22 cellular contexts compared by ENCODE assay signal in the genomic region with DNA sequence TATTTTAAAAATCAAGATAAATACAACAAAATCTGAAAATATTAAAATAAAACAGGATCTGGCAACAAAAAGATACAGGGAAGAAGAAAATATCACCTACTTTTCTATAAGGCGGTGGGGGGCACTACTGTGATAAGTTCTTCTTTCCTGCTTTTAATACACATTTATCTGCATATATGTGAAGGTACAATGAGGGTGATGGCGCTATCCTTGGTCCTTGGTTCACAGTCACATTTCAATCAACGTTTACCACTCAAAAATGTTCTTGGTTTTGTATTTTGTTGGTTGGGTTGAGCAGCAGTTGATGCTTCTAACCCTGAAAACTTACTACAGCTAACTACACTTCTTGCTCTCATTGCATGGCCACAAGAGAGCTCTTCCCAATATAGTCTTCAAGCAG.
DNase-seq lines count a peak whose midpoint lies in the region; ATAC-seq, FAIRE-seq and TF ChIP-seq lines count a peak whose summit lies in the region.
"Had no signal": no experiment of that assay in that cellular context is flagged by ENCODE, and none has a peak within 500 bp of the region (broad histone marks: within the 10 kb centered on the region; RNA-seq: fewer than 3 reads in every experiment).

No MANE protein-coding gene starts in this region.

- peaks cover 0 to 14% (median 4%) of the 10 kb centered on the region in 5 donors for H3K36me3 Mint-ChIP-seq in naive thymus-derived CD4-positive, alpha-beta T cell
- H3K36me3 Mint-ChIP-seq: CD8-positive, alpha-beta T cell had no signal

- H2BK120ac ChIP-seq in mesendoderm (ENCODE audit: low read depth, low read length), result no peak overlapping the region

- no peak overlapping the region for H3K4me3 ChIP-seq in A549
- H3K4me3 ChIP-seq in HEK293 (ENCODE audit: low read depth, low read length), result no peak overlapping the region
- no peak overlapping the region for H3K4me3 ChIP-seq in mesendoderm (ENCODE audit: low read length)
- no peak overlapping the region for H3K4me3 ChIP-seq in Karpas-422 (ENCODE audit: low read length)
- H3K4me3 ChIP-seq in naive thymus-derived CD4-positive, alpha-beta T cell (ENCODE audit: low read length), result no peak overlapping the region
- H3K4me3 ChIP-seq: BLaER1 treated with 17β-estradiol and CSF1 and Interleukin-3, amounts not matched to agents 10 nM and 100 nM had no signal

- no peak overlapping the region for H2BK5ac ChIP-seq in mesendoderm (ENCODE audit: low read length)

- no peaks in the 10 kb centered on the region for H3K27me3 ChIP-seq in mesendoderm (ENCODE audit: insufficient read depth, low read length, poor library complexity)
- no peaks in the 10 kb centered on the region for H3K27me3 ChIP-seq in Karpas-422 (ENCODE audit: low read length)
- H3K27me3 ChIP-seq in naive thymus-derived CD4-positive, alpha-beta T cell (ENCODE audit: control insufficient read depth in 2 of 2, insufficient read depth in 2 of 2, low read length in 2 of 2), result no peaks in the 10 kb centered on the region
- H3K27me3 ChIP-seq: BLaER1 treated with 17β-estradiol and CSF1 and Interleukin-3, amounts not matched to agents 10 nM and 100 nM had no signal

- peaks cover 3 to 18% (median 13%) of the 10 kb centered on the region in 5 donors for H3K27me3 Mint-ChIP-seq in naive thymus-derived CD4-positive, alpha-beta T cell
- H3K27me3 Mint-ChIP-seq: B cell had no signal

- H3K4me1 Mint-ChIP-seq in naive thymus-derived CD4-positive, alpha-beta T cell, result no peaks in the 10 kb centered on the region
- H3K4me1 Mint-ChIP-seq: B cell had no signal

- no peak overlapping the region for H3K23ac ChIP-seq in mesendoderm (ENCODE audit: low read length)

- H3K18ac ChIP-seq in mesendoderm (ENCODE audit: low read length), result no peak overlapping the region

- H3K36me3 ChIP-seq in HEK293 (ENCODE audit: control insufficient read depth in 2 of 2, insufficient read depth in 1 of 2, low read length in 2 of 2), result no peaks in the 10 kb centered on the region
- no peaks in the 10 kb centered on the region for H3K36me3 ChIP-seq in mesendoderm (ENCODE audit: control insufficient read depth, insufficient read depth, low read length)
- no peaks in the 10 kb centered on the region for H3K36me3 ChIP-seq in Karpas-422 (ENCODE audit: insufficient read depth, low read length)
- H3K36me3 ChIP-seq in naive thymus-derived CD4-positive, alpha-beta T cell (ENCODE audit: control insufficient read depth in 2 of 3, insufficient read depth in 3 of 3, low read length in 3 of 3), result no peaks in the 10 kb centered on the region
- H3K36me3 ChIP-seq: BLaER1 treated with 17β-estradiol and CSF1 and Interleukin-3, amounts not matched to agents 10 nM and 100 nM had no signal

- H3K4me1 ChIP-seq in A549, result peaks cover 17% of the 10 kb centered on the region; the same call in 2 of the 3 replicates
- no peaks in the 10 kb centered on the region; the same call in 1 of the 2 replicates for H3K4me1 ChIP-seq in HEK293 (ENCODE audit: control insufficient read depth, insufficient read depth, low read length)
- H3K4me1 ChIP-seq in mesendoderm (ENCODE audit: control insufficient read depth, low read depth, low read length), result no peaks in the 10 kb centered on the region
- H3K4me1 ChIP-seq in Karpas-422 (ENCODE audit: low read length), result no peaks in the 10 kb centered on the region
- no peaks in the 10 kb centered on the region for H3K4me1 ChIP-seq in naive thymus-derived CD4-positive, alpha-beta T cell (ENCODE audit: control insufficient read depth in 2 of 2, insufficient read depth in 2 of 2, low read length in 2 of 2)

- H3K56ac ChIP-seq in mesendoderm (ENCODE audit: low read length), result no peak overlapping the region

- TF ChIP-seq CTCF in A549 (IDR thresholded peaks at IDR 0.05) (no peak), HEK293 (tag by site-specific recombination; IDR thresholded peaks at IDR 0.05) (no peak)

- WGBS in A549 (ENCODE audit: missing lambda C conversion rate), result 54% methylated on average over 3 of the region's 3 CpGs
- WGBS in mesendoderm (ENCODE audit: extremely low coverage, insufficient coverage, low lambda C conversion rate), result no CpG with 5 or more reads among the region's 3 CpGs

- POLR2A ChIA-PET in A549 (lab: Yijun Ruan, JAX), result no interaction called here
- POLR2A ChIA-PET in HEK293 (lab: Yijun Ruan, JAX), result no interaction called here
- POLR2A ChIA-PET in naive thymus-derived CD4-positive, alpha-beta T cell (lab: Charles Lee), result no interaction called here

- ATAC-seq in A549, result no peak
- no peak for ATAC-seq in naive thymus-derived CD4-positive, alpha-beta T cell
- ATAC-seq: CD8-positive, alpha-beta T cell had no signal

- H3K27ac ChIP-seq in A549 (no peak overlapping the region), HEK293 (ENCODE audit: extremely low read depth, low read depth, low read length) (no peak overlapping the region), mesendoderm (ENCODE audit: low read depth, low read length) (no peak overlapping the region), Karpas-422 (ENCODE audit: low read length) (no peak overlapping the region)
- H3K27ac ChIP-seq in naive thymus-derived CD4-positive, alpha-beta T cell (ENCODE audit: low read depth, low read length), result no peak overlapping the region
- H3K27ac ChIP-seq: BLaER1 treated with 17β-estradiol and CSF1 and Interleukin-3, amounts not matched to agents 10 nM and 100 nM; C4-2B had no signal

- DNase-seq in A549 (ENCODE audit: low read depth in 1 of 2, low spot score in 1 of 2), result no peak
- no peak for DNase-seq in mesendoderm
- no peak for DNase-seq in Karpas-422
- DNase-seq in naive thymus-derived CD4-positive, alpha-beta T cell, result no peak
- DNase-seq: 8988T; AML-193; Caco-2; Calu3; CD4-positive, alpha-beta T cell; CD8-positive, alpha-beta T cell; DMS79 treated with DMSO at 0.1 percent for 48 hours; GF-D8 had no signal

- H4K20me1 ChIP-seq in Karpas-422 (ENCODE audit: insufficient read depth, low read depth, low read length), result no peaks in the 10 kb centered on the region
- H4K20me1 ChIP-seq: BLaER1 treated with 17β-estradiol and CSF1 and Interleukin-3, amounts not matched to agents 10 nM and 100 nM had no signal

- no peak overlapping the region for H2AK5ac ChIP-seq in mesendoderm (ENCODE audit: low read length)

- no peak overlapping the region for H3K4ac ChIP-seq in mesendoderm (ENCODE audit: low read depth, low read length)

- TF ChIP-seq POLR2A in A549 (IDR thresholded peaks at IDR 0.05; ENCODE audit: low read length), result no peak

- no peak overlapping the region for H2AFZ ChIP-seq in Karpas-422 (ENCODE audit: low read length)

- no peak for FAIRE-seq in A549 (lab: Jason Lieb, UNC)
- FAIRE-seq: A204.1, D721Med, G401.6, GM12891, GM19239 had no signal

- peaks cover 0 to 19% (median 9%) of the 10 kb centered on the region in 11 donors for H3K9me3 Mint-ChIP-seq in naive thymus-derived CD4-positive, alpha-beta T cell
- H3K9me3 Mint-ChIP-seq: CD4-positive, alpha-beta T cell had no signal

- CTCF ChIA-PET in A549 (lab: Yijun Ruan, JAX) (interaction anchor here (0.7 kb wide), 1 partner anchor 50 kb away, joined by 3 read pairs; no protein-coding TSS in a partner anchor), HEK293 (lab: Yijun Ruan, JAX) (no interaction called here)
- CTCF ChIA-PET in naive thymus-derived CD4-positive, alpha-beta T cell (lab: Charles Lee), result no interaction called here

- intact Hi-C loops in naive thymus-derived CD4-positive, alpha-beta T cell (cut with micrococcal nuclease), result no loop called here

- H3K4me2 ChIP-seq in A549, result no peak overlapping the region
- no peak overlapping the region for H3K4me2 ChIP-seq in mesendoderm (ENCODE audit: low read length)
- H3K4me2 ChIP-seq in Karpas-422 (ENCODE audit: low read depth, low read length, poor library complexity, severe bottlenecking), result no peak overlapping the region
- H3K4me2 ChIP-seq: BLaER1 treated with 17β-estradiol and CSF1 and Interleukin-3, amounts not matched to agents 10 nM and 100 nM had no signal

- H3K9me3 ChIP-seq in A549, result 0 out of 3 replicates have a peak, but pooled peaks cover 5% of the 10 kb centered on the region
- H3K9me3 ChIP-seq in HEK293 (ENCODE audit: control insufficient read depth, insufficient read depth, low read depth, low read length), result no peaks in the 10 kb centered on the region
- H3K9me3 ChIP-seq in Karpas-422 (ENCODE audit: low read length), result no peaks in the 10 kb centered on the region
- H3K9me3 ChIP-seq in naive thymus-derived CD4-positive, alpha-beta T cell (ENCODE audit: control insufficient read depth in 2 of 3, low read length in 3 of 3), result no peaks in the 10 kb centered on the region
- H3K9me3 ChIP-seq: Caco-2 had no signal

- H3K4me3 Mint-ChIP-seq in naive thymus-derived CD4-positive, alpha-beta T cell, result no peak overlapping the region
- H3K4me3 Mint-ChIP-seq: B cell; CD4-positive, alpha-beta T cell; CD8-positive, alpha-beta T cell had no signal

- no peak for TF ChIP-seq EP300 in A549 (IDR thresholded peaks at IDR 0.05)
- no peak for TF ChIP-seq EP300 in Ishikawa (IDR thresholded peaks at IDR 0.05; ENCODE audit: borderline replicate concordance)

- H3K79me1 ChIP-seq in mesendoderm (ENCODE audit: low read length), result no peaks in the 10 kb centered on the region

- no peak for TF ChIP-seq RAD21 in A549 (conservative IDR thresholded peaks at IDR 0.05 in 1 of 2, IDR thresholded peaks at IDR 0.05 in 1 of 2)
- TF ChIP-seq RAD21 in Ishikawa (IDR thresholded peaks at IDR 0.05; ENCODE audit: low read depth), result no peak

- no peak overlapping the region for H2BK15ac ChIP-seq in mesendoderm (replicated peaks; ENCODE audit: low read depth)

- H3K79me2 ChIP-seq in mesendoderm (ENCODE audit: control insufficient read depth, insufficient read depth, low read length) (no peaks in the 10 kb centered on the region), Karpas-422 (ENCODE audit: low read length) (no peaks in the 10 kb centered on the region)

- no peak overlapping the region for H4K5ac ChIP-seq in mesendoderm (ENCODE audit: low read length)

- H3K9me2 ChIP-seq in Karpas-422 (replicated peaks; ENCODE audit: insufficient read depth, low read length), result no peaks in the 10 kb centered on the region

- H3K9ac ChIP-seq in mesendoderm (ENCODE audit: low read length), result no peak overlapping the region
- no peak overlapping the region for H3K9ac ChIP-seq in Karpas-422 (ENCODE audit: low read length)
- H3K9ac ChIP-seq: BLaER1 treated with 17β-estradiol and CSF1 and Interleukin-3, amounts not matched to agents 10 nM and 100 nM had no signal

- no peak overlapping the region for H3K27ac Mint-ChIP-seq in naive thymus-derived CD4-positive, alpha-beta T cell
- H3K27ac Mint-ChIP-seq: B cell; CD4-positive, alpha-beta T cell; CD8-positive, alpha-beta T cell had no signal

- H4K8ac ChIP-seq in mesendoderm (ENCODE audit: low read depth, low read length), result no peak overlapping the region

TF ChIP-seq in A549, 52 proteins besides CTCF, POLR2A, EP300 and RAD21 (continues in another document):
- TF ChIP-seq MYC (IDR thresholded peaks at IDR 0.05; ENCODE audit: borderline replicate concordance, low read length) (no peak), FOSB (CRISPR knock-in tag; IDR thresholded peaks at IDR 0.05) (no peak)

TF ChIP-seq in Ishikawa, 13 proteins besides CTCF, POLR2A, EP300 and RAD21 (continues in another document):
- TF ChIP-seq CEBPB (IDR thresholded peaks at IDR 0.05) (no peak), FOXM1 (IDR thresholded peaks at IDR 0.05; ENCODE audit: borderline replicate concordance, low read depth) (no peak)
